In genomic region chr2:105836840-105837692, GRCh38 we compare ENCODE assay signal across 16 cellular contexts.
DNase-seq lines count a peak whose midpoint lies in the region; ATAC-seq and TF ChIP-seq lines count a peak whose summit lies in the region.
"Had no signal": no experiment of that assay in that cellular context is flagged by ENCODE, and none has a peak within 500 bp of the region (broad histone marks: within the 10 kb centered on the region; RNA-seq: fewer than 3 reads in every experiment).

No MANE protein-coding gene starts in this region.

- peaks cover 86% of the 10 kb centered on the region for H3K4me1 Mint-ChIP-seq in activated naive CD4-positive, alpha-beta T cell treated with anti-CD3 and anti-CD28 coated beads, Interleukin-2, amount 10 ng/mL, durations not matched to agents 7 days and 5 days
- peaks cover 10% of the 10 kb centered on the region for H3K4me1 Mint-ChIP-seq in progenitor cell of endocrine pancreas (ENCODE audit: low read depth)

- no peaks in the 10 kb centered on the region for H3K9me2 ChIP-seq in PC-9 (ENCODE audit: insufficient read depth)

- H2AFZ ChIP-seq in PC-9 = no peak overlapping the region

- H3K9me3 Mint-ChIP-seq in activated naive CD4-positive, alpha-beta T cell treated with anti-CD3 and anti-CD28 coated beads, Interleukin-2, amount 10 ng/mL, durations not matched to agents 7 days and 5 days = peaks cover 46% of the 10 kb centered on the region
- H3K9me3 Mint-ChIP-seq in progenitor cell of endocrine pancreas (ENCODE audit: low read depth) = peaks cover 34% of the 10 kb centered on the region

- ATAC-seq in HG02852 (IDR thresholded peaks at IDR 0.05; ENCODE audit: unreplicated experiment) (peak; percentile 50), GM18517 (IDR thresholded peaks at IDR 0.05; ENCODE audit: unreplicated experiment) (no peak)

- no TSS peak for BruUV-seq in PC-9 (replicated peaks; lab: Mats Ljungman, UMichigan)

- no peaks in the 10 kb centered on the region; the same call in 1 of the 2 replicates for H4K20me1 ChIP-seq in PC-9 (ENCODE audit: insufficient read depth)

- H3K27ac ChIP-seq in WERI-Rb-1 (no peak overlapping the region), PC-9 (no peak overlapping the region)
- H3K27ac ChIP-seq: left ventricle myocardium inferior, prostate gland, upper lobe of left lung had no signal

- H3K4me3 ChIP-seq in WERI-Rb-1 (ENCODE audit: low read depth, low read length) = no peak overlapping the region
- no peak overlapping the region for H3K4me3 ChIP-seq in PC-9
- H3K4me3 ChIP-seq: left ventricle myocardium inferior, prostate gland, upper lobe of left lung had no signal

- CTCF ChIA-PET in activated naive CD4-positive, alpha-beta T cell treated with anti-CD3 and anti-CD28 coated beads, Interleukin-2, amount 10 ng/mL, durations not matched to agents 7 days and 5 days (lab: Charles Lee) = interaction anchor here (1.1 kb wide), 1 partner anchor 249 kb away, joined by 3 read pairs; no protein-coding TSS in a partner anchor
- CTCF ChIA-PET in PC-9 (lab: Charles Lee) = no interaction called here

- H3F3A ChIP-seq in PC-9 (ENCODE audit: insufficient read depth, low read depth) = no peaks in the 10 kb centered on the region

- intact Hi-C loops in PC-9 (cut with micrococcal nuclease; ENCODE audit: unreplicated experiment) = no loop called here

- H3K36me3 ChIP-seq in WERI-Rb-1 = no peaks in the 10 kb centered on the region
- no peaks in the 10 kb centered on the region for H3K36me3 ChIP-seq in PC-9 (ENCODE audit: low read depth)
- H3K36me3 ChIP-seq: left ventricle myocardium inferior, prostate gland, upper lobe of left lung had no signal

- H3K27ac Mint-ChIP-seq in activated naive CD4-positive, alpha-beta T cell treated with anti-CD3 and anti-CD28 coated beads, Interleukin-2, amount 10 ng/mL, durations not matched to agents 7 days and 5 days = peak overlapping the region; percentile 57
- peak overlapping the region; percentile 15 for H3K27ac Mint-ChIP-seq in progenitor cell of endocrine pancreas

- H3K4me1 ChIP-seq in PC-9 (replicated peaks; ENCODE audit: insufficient read depth) = no peaks in the 10 kb centered on the region
- H3K4me1 ChIP-seq: prostate gland had no signal

- POLR2A ChIA-PET in PC-9 (lab: Charles Lee; ENCODE audit: unreplicated experiment) = no interaction called here

- DNase-seq in activated T-cell treated with anti-CD3 and anti-CD28 coated beads for 48 hours (ENCODE audit: low read depth) (peak; percentile 38), progenitor cell of endocrine pancreas (ENCODE audit: low spot score, unreplicated experiment) (no peak), WERI-Rb-1 (no peak), PC-9 (no peak)
- no peak for DNase-seq in activated T-cell treated with anti-CD3 and anti-CD28 coated beads, Interleukin-2, amount 50 U/mL, for 1 hour
- no peak for DNase-seq in activated naive CD4-positive, alpha-beta T cell treated with anti-CD3 and anti-CD28 coated beads, Interleukin-2, amount 10 ng/mL, durations not matched to agents 7 days and 5 days
- DNase-seq: ACHN; activated gamma-delta T cell treated with Interleukin-2 at 50 U/mL for 16 hours; COR-L47; effector CD8-positive, alpha-beta T cell; left ventricle myocardium inferior; NCI-H526 treated with DMSO at 0.1 percent for 48 hours; upper lobe of left lung had no signal

- H3K27me3 ChIP-seq in WERI-Rb-1 (ENCODE audit: insufficient read depth, low read depth, severe bottlenecking) = no peaks in the 10 kb centered on the region
- H3K27me3 ChIP-seq in PC-9 (ENCODE audit: insufficient read depth, low read depth) = no peaks in the 10 kb centered on the region
- H3K27me3 ChIP-seq: upper lobe of left lung had no signal

- peaks cover 88% of the 10 kb centered on the region for H3K36me3 Mint-ChIP-seq in activated naive CD4-positive, alpha-beta T cell treated with anti-CD3 and anti-CD28 coated beads, Interleukin-2, amount 10 ng/mL, durations not matched to agents 7 days and 5 days
- peaks cover 43% of the 10 kb centered on the region for H3K36me3 Mint-ChIP-seq in progenitor cell of endocrine pancreas (ENCODE audit: insufficient read depth)

- no peaks in the 10 kb centered on the region for H3K27me3 Mint-ChIP-seq in activated naive CD4-positive, alpha-beta T cell treated with anti-CD3 and anti-CD28 coated beads, Interleukin-2, amount 10 ng/mL, durations not matched to agents 7 days and 5 days
- H3K27me3 Mint-ChIP-seq in progenitor cell of endocrine pancreas = no peaks in the 10 kb centered on the region

- no peak overlapping the region for H3K4me3 Mint-ChIP-seq in activated naive CD4-positive, alpha-beta T cell treated with anti-CD3 and anti-CD28 coated beads, Interleukin-2, amount 10 ng/mL, durations not matched to agents 7 days and 5 days
- no peak overlapping the region for H3K4me3 Mint-ChIP-seq in progenitor cell of endocrine pancreas (ENCODE audit: low read depth)

- TF ChIP-seq CTCF in progenitor cell of endocrine pancreas (IDR thresholded peaks at IDR 0.05; ENCODE audit: unreplicated experiment) (no peak), WERI-Rb-1 (IDR thresholded peaks at IDR 0.05; ENCODE audit: low read depth, low read length) (no peak), PC-9 (conservative IDR thresholded peaks at IDR 0.05) (no peak)

- no peak overlapping the region for H3K4me2 ChIP-seq in PC-9

- H3K9me3 ChIP-seq in WERI-Rb-1 (ENCODE audit: severe bottlenecking) (peaks cover 4% of the 10 kb centered on the region), PC-9 (ENCODE audit: insufficient read depth, low read depth) (peaks cover 10% of the 10 kb centered on the region; the same call in 1 of the 2 replicates)
- H3K9me3 ChIP-seq: prostate gland had no signal

- 0 out of 2 replicates have a peak, but pooled peaks cover 16% of the 10 kb centered on the region for H3K79me2 ChIP-seq in PC-9 (ENCODE audit: low read depth)
